ENCODE assay signal across 26 cellular contexts in the genomic region with DNA sequence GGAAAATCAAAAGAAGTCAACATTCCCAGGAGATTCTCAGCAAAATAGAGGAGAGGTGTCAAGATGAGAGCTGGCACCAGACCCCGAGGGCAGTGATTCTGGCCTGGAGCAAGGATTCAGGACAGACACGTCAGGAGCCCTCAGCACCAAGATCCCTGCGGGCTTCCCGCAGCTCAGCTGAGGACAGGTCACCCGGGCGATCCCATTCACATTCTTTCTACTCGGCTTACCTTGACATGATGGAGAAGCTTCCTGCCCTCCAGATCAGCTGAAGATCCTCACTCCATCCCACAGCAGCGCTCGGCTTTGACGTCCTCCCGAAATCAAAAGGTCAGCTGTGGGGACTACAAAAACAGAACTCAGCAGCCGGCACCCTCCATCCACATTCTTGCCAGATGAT.
"Had no signal": no experiment of that assay in that cellular context is flagged by ENCODE, and none has a peak within 500 bp of the region (broad histone marks: within the 10 kb centered on the region; RNA-seq: fewer than 3 reads in every experiment).

No MANE protein-coding gene starts in this region.

- H3K4me2 ChIP-seq: KMS-11 had no signal

- H3K27me3 ChIP-seq: SJCRH30 had no signal

- H3K9ac ChIP-seq: KMS-11 had no signal

- H3K4me3 ChIP-seq: K562, SJCRH30 had no signal

- H3K4me1 Mint-ChIP-seq: IgD-negative memory B cell had no signal

- H3K27ac ChIP-seq: HL-60, KMS-11, SJCRH30 had no signal

- FAIRE-seq: HTR-8/SVneo, K562, RCC 7860 had no signal

- H3K4me1 ChIP-seq: SJCRH30 had no signal

- H3K4me3 Mint-ChIP-seq: IgD-negative memory B cell had no signal

- DNase-seq: Kasumi-1, MM.1S, NCI-H1048, NCI-H1105, NCI-H1417, NCI-H1436 treated with DMSO at 0.1 percent for 48 hours, NCI-H1694, NCI-H187 treated with DMSO at 0.1 percent for 48 hours, NCI-H2029 treated with DMSO at 0.1 percent for 48 hours, NCI-H2171 treated with DMSO at 0.1 percent for 48 hours, NCI-H345, NCI-H446 treated with DMSO at 0.1 percent for 48 hours, NCI-H524, NCI-H69, NCI-H774, RPMI8226, SHP77 treated with DMSO at 0.1 percent for 48 hours, SJCRH30 had no signal

- H3K9me3 ChIP-seq: SJCRH30 had no signal

- ATAC-seq: K562, Right ventricle myocardium inferior, SK-N-SH treated with all-trans-retinoic acid at 6 μM for 48 hours had no signal

- H3K27me3 Mint-ChIP-seq: IgD-negative memory B cell had no signal
